Comparison of ENCODE assay signal across 36 cellular contexts in the genomic region with DNA sequence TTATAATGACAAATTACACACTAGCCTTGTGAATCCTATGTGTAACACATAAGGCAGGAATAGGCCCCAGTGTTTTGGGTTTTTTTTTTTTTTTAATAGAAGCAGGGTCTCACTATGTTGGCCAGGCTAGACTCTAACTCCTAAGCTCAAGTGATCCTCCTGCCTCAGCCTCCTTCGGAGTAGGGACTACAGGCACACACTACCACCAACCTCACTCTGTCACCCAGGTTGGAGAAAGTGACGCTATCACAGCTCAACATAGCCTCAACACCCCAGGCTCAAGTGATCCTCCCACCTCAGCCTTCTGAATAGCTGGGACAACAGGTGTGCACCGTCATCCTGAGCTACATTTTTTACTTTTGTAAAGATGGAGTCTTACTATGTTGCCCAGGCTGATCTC.
"Had no signal": no experiment of that assay in that cellular context is flagged by ENCODE, and none has a peak within 500 bp of the region (broad histone marks: within the 10 kb centered on the region; RNA-seq: fewer than 3 reads in every experiment).

No MANE protein-coding gene starts in this region.

- H3K9me3 Mint-ChIP-seq: activated CD4-positive, alpha-beta memory T cell treated with anti-CD3 and anti-CD28 coated beads, Interleukin-2, amount 10 ng/mL, durations not matched to agents 7 days and 5 days; activated CD4-positive, alpha-beta T cell treated with anti-CD3 and anti-CD28 coated beads, Interleukin-2, amount 10 ng/mL, durations not matched to agents 7 days and 5 days; activated naive CD4-positive, alpha-beta T cell treated with anti-CD3 and anti-CD28 coated beads, Interleukin-2, amount 10 ng/mL, durations not matched to agents 7 days and 5 days; activated naive CD4-positive, alpha-beta T cell treated with anti-CD3 and anti-CD28 coated beads, Interleukin-2, amount 50 U/mL, for 72 hours; activated naive CD8-positive, alpha-beta T cell treated with anti-CD3 and anti-CD28 coated beads for 36 hours; activated T-cell treated with anti-CD3 and anti-CD28 coated beads, Interleukin-2, amount 50 U/mL, for 24 hours; activated T-helper 2 cell treated with anti-CD3 and anti-CD28 coated beads, Interferon-gamma antibody, Interleukin-2, Interleukin-4, amounts not matched to agents 10 μg/mL and 5 μg/mL and 100 μg/mL, durations not matched to agents 14 hours and 24 hours and 36 hours; T-helper 1 cell treated with Interleukin-12 subunit alpha and Interleukin-12 subunit beta and Interleukin-4 antibody, amounts not matched to agents 30 μg/mL and 1 μg/mL, for 36 hours; T-helper 2 cell treated with Interferon-gamma antibody and Interleukin-4, amounts not matched to agents 5 μg/mL and 100 μg/mL, for 36 hours had no signal

- H3K27ac Mint-ChIP-seq: activated CD4-positive, alpha-beta memory T cell treated with anti-CD3 and anti-CD28 coated beads, Interleukin-2, amount 10 ng/mL, durations not matched to agents 7 days and 5 days; activated CD4-positive, alpha-beta T cell treated with anti-CD3 and anti-CD28 coated beads for 36 hours; activated CD4-positive, alpha-beta T cell treated with anti-CD3 and anti-CD28 coated beads, Interleukin-2, amount 10 ng/mL, durations not matched to agents 7 days and 5 days; activated CD8-positive, alpha-beta memory T cell treated with anti-CD3 and anti-CD28 coated beads, Interleukin-2, amount 10 ng/mL, durations not matched to agents 7 days and 5 days; activated CD8-positive, alpha-beta T cell treated with anti-CD3 and anti-CD28 coated beads, Interleukin-2, amount 10 ng/mL, durations not matched to agents 7 days and 5 days; activated naive CD4-positive, alpha-beta T cell treated with anti-CD3 and anti-CD28 coated beads, Interleukin-2, amount 10 ng/mL, durations not matched to agents 7 days and 5 days; activated naive CD4-positive, alpha-beta T cell treated with anti-CD3 and anti-CD28 coated beads, Interleukin-2, amount 50 U/mL, for 72 hours; activated naive CD8-positive, alpha-beta T cell treated with anti-CD3 and anti-CD28 coated beads for 36 hours; activated T-cell treated with anti-CD3 and anti-CD28 coated beads, Interleukin-2, amount 50 U/mL, for 24 hours; activated T-helper 2 cell treated with anti-CD3 and anti-CD28 coated beads, Interferon-gamma antibody, Interleukin-2, Interleukin-4, amounts not matched to agents 10 μg/mL and 5 μg/mL and 100 μg/mL, durations not matched to agents 14 hours and 24 hours and 36 hours; T-helper 1 cell treated with Interleukin-12 subunit alpha and Interleukin-12 subunit beta and Interleukin-4 antibody, amounts not matched to agents 30 μg/mL and 1 μg/mL, for 36 hours; T-helper 2 cell treated with Interferon-gamma antibody and Interleukin-4, amounts not matched to agents 5 μg/mL and 100 μg/mL, for 36 hours had no signal

- H3K27ac ChIP-seq: adrenal gland, body of pancreas, brain microvascular endothelial cell, breast epithelium, VCaP had no signal

- H3K36me3 ChIP-seq: adrenal gland, brain microvascular endothelial cell, breast epithelium had no signal

- H3K27me3 ChIP-seq: adrenal gland, body of pancreas, brain microvascular endothelial cell, breast epithelium had no signal

- H3K9me3 ChIP-seq: adrenal gland, body of pancreas, breast epithelium had no signal

- H3K36me3 Mint-ChIP-seq: activated CD8-positive, alpha-beta memory T cell treated with anti-CD3 and anti-CD28 coated beads, Interleukin-2, amount 10 ng/mL, durations not matched to agents 7 days and 5 days; activated naive CD4-positive, alpha-beta T cell treated with anti-CD3 and anti-CD28 coated beads, Interleukin-2, amount 10 ng/mL, durations not matched to agents 7 days and 5 days; activated naive CD4-positive, alpha-beta T cell treated with anti-CD3 and anti-CD28 coated beads, Interleukin-2, amount 50 U/mL, for 72 hours; activated naive CD8-positive, alpha-beta T cell treated with anti-CD3 and anti-CD28 coated beads for 36 hours had no signal

- H3K4me1 ChIP-seq: body of pancreas, breast epithelium had no signal

- H3K4me3 ChIP-seq: adrenal gland, body of pancreas, breast epithelium had no signal

- H3K4me3 Mint-ChIP-seq: activated CD4-positive, alpha-beta memory T cell treated with anti-CD3 and anti-CD28 coated beads, Interleukin-2, amount 10 ng/mL, durations not matched to agents 7 days and 5 days; activated CD4-positive, alpha-beta T cell treated with anti-CD3 and anti-CD28 coated beads for 36 hours; activated CD4-positive, alpha-beta T cell treated with anti-CD3 and anti-CD28 coated beads, Interleukin-2, amount 10 ng/mL, durations not matched to agents 7 days and 5 days; activated CD8-positive, alpha-beta memory T cell treated with anti-CD3 and anti-CD28 coated beads, Interleukin-2, amount 10 ng/mL, durations not matched to agents 7 days and 5 days; activated CD8-positive, alpha-beta T cell treated with anti-CD3 and anti-CD28 coated beads, Interleukin-2, amount 10 ng/mL, durations not matched to agents 7 days and 5 days; activated naive CD4-positive, alpha-beta T cell treated with anti-CD3 and anti-CD28 coated beads, Interleukin-2, amount 10 ng/mL, durations not matched to agents 7 days and 5 days; activated naive CD8-positive, alpha-beta T cell treated with anti-CD3 and anti-CD28 coated beads for 36 hours; activated T-cell treated with anti-CD3 and anti-CD28 coated beads, Interleukin-2, amount 50 U/mL, for 24 hours; T-helper 1 cell treated with Interleukin-12 subunit alpha and Interleukin-12 subunit beta and Interleukin-4 antibody, amounts not matched to agents 30 μg/mL and 1 μg/mL, for 36 hours; T-helper 2 cell treated with Interferon-gamma antibody and Interleukin-4, amounts not matched to agents 5 μg/mL and 100 μg/mL, for 36 hours had no signal

- H3K4me1 Mint-ChIP-seq: activated CD4-positive, alpha-beta memory T cell treated with anti-CD3 and anti-CD28 coated beads, Interleukin-2, amount 10 ng/mL, durations not matched to agents 7 days and 5 days; activated CD4-positive, alpha-beta T cell treated with anti-CD3 and anti-CD28 coated beads for 36 hours; activated CD4-positive, alpha-beta T cell treated with anti-CD3 and anti-CD28 coated beads, Interleukin-2, amount 10 ng/mL, durations not matched to agents 7 days and 5 days; activated CD8-positive, alpha-beta memory T cell treated with anti-CD3 and anti-CD28 coated beads, Interleukin-2, amount 10 ng/mL, durations not matched to agents 7 days and 5 days; activated naive CD4-positive, alpha-beta T cell treated with anti-CD3 and anti-CD28 coated beads, Interleukin-2, amount 10 ng/mL, durations not matched to agents 7 days and 5 days; activated naive CD8-positive, alpha-beta T cell treated with anti-CD3 and anti-CD28 coated beads for 36 hours had no signal

- DNase-seq: activated CD4-positive, alpha-beta memory T cell treated with anti-CD3 and anti-CD28 coated beads, Interleukin-2, amount 10 ng/mL, durations not matched to agents 7 days and 5 days; activated CD4-positive, alpha-beta T cell treated with anti-CD3 and anti-CD28 coated beads for 1 hour; activated CD4-positive, alpha-beta T cell treated with anti-CD3 and anti-CD28 coated beads for 36 hours; activated CD4-positive, alpha-beta T cell treated with anti-CD3 and anti-CD28 coated beads for 48 hours; activated CD4-positive, alpha-beta T cell treated with anti-CD3 and anti-CD28 coated beads, Interleukin-2, amount 10 ng/mL, durations not matched to agents 7 days and 5 days; activated CD4-positive, alpha-beta T cell treated with anti-CD3 and anti-CD28 coated beads, Interleukin-2, amount 50 U/mL, for 48 hours; activated CD4-positive, CD25-positive, alpha-beta regulatory T cell; activated CD8-positive, alpha-beta memory T cell treated with anti-CD3 and anti-CD28 coated beads for 24 hours; activated CD8-positive, alpha-beta memory T cell treated with anti-CD3 and anti-CD28 coated beads, Interleukin-2, amount 10 ng/mL, durations not matched to agents 7 days and 5 days; activated CD8-positive, alpha-beta memory T cell treated with anti-CD3 and anti-CD28 coated beads, Interleukin-2, amount 50 U/mL, for 48 hours; activated CD8-positive, alpha-beta T cell treated with anti-CD3 and anti-CD28 coated beads, Interleukin-2, amount 10 ng/mL, durations not matched to agents 7 days and 5 days; activated effector memory CD4-positive, alpha-beta T cell treated with Interleukin-2 at 50 U/mL for 16 hours; activated gamma-delta T cell; activated naive CD4-positive, alpha-beta T cell treated with anti-CD3 and anti-CD28 coated beads, Interleukin-2, amount 10 ng/mL, durations not matched to agents 7 days and 5 days; activated naive CD4-positive, alpha-beta T cell treated with Interleukin-2 at 50 U/mL for 16 hours; activated naive CD8-positive, alpha-beta T cell treated with anti-CD3 and anti-CD28 coated beads for 36 hours; activated T-cell treated with anti-CD3 and anti-CD28 coated beads, Interleukin-2, amount 50 U/mL, for 24 hours; activated T-cell treated with anti-CD3 and anti-CD28 coated beads, Interleukin-2, amount 50 U/mL, for 48 hours; adrenal gland; amniotic stem cell; aorta; body of pancreas; brain microvascular endothelial cell; central memory CD4-positive, alpha-beta T cell; T-helper 1 cell; T-helper 2 cell; T-helper 9 cell had no signal

- FAIRE-seq: astrocyte, TTC549 had no signal

- ATAC-seq: activated CD4-positive, alpha-beta T cell treated with anti-CD3 and anti-CD28 coated beads for 36 hours; activated CD4-positive, CD25-positive, alpha-beta regulatory T cell treated with anti-CD3 and anti-CD28 coated beads, Interleukin-2, amount 50 U/mL, for 24 hours; activated CD8-positive, alpha-beta memory T cell treated with anti-CD3 and anti-CD28 coated beads, Interleukin-2, amount 10 ng/mL, durations not matched to agents 7 days and 5 days; activated CD8-positive, alpha-beta T cell treated with anti-CD3 and anti-CD28 coated beads, Interleukin-2, amount 10 ng/mL, durations not matched to agents 7 days and 5 days; activated naive CD4-positive, alpha-beta T cell treated with anti-CD3 and anti-CD28 coated beads, Interleukin-2, amount 50 U/mL, for 72 hours had no signal
